In genomic region chr1:100895540-100896480, GRCh38 we compare ENCODE assay signal across 1 cellular context.
TF ChIP-seq lines count a peak whose summit lies in the region.

SLC30A7 (plus strand) TSS chr1:100896090; CDS start chr1:100896263, 173 bp downstream.

TF ChIP-seq in HEK293, 187 proteins besides CTCF, POLR2A, EP300 and RAD21 (continued from another document and continues in another):
- TF ChIP-seq ELK4 (IDR thresholded peaks at IDR 0.05; ENCODE audit: borderline replicate concordance, low read depth, low read length) (no peak), ZNF112 (tag by site-specific recombination; IDR thresholded peaks at IDR 0.05) (no peak), ZNF555 (tag by site-specific recombination; conservative IDR thresholded peaks at IDR 0.05) (no peak), ZNF23 (tag by site-specific recombination; IDR thresholded peaks at IDR 0.05; ENCODE audit: borderline replicate concordance) (no peak), SALL2 (tag by site-specific recombination; IDR thresholded peaks at IDR 0.05; ENCODE audit: borderline replicate concordance) (no peak), ZNF501 (tag by site-specific recombination; IDR thresholded peaks at IDR 0.05) (no peak; the same call in 1 of the 2 replicates), ZNF513 (tag by site-specific recombination; IDR thresholded peaks at IDR 0.05) (no peak), ZFHX2 (tag by site-specific recombination; conservative IDR thresholded peaks at IDR 0.05) (peak; percentile 92), ZFP69B (tag by site-specific recombination; IDR thresholded peaks at IDR 0.05) (no peak), INSM2 (tag by site-specific recombination; IDR thresholded peaks at IDR 0.05) (no peak; the same call in 1 of the 2 replicates), BCL11A (tag by site-specific recombination; IDR thresholded peaks at IDR 0.05; ENCODE audit: low read depth) (no peak; the same call in none of the 2 replicates), ZNF223 (tag by site-specific recombination; IDR thresholded peaks at IDR 0.05) (no peak), GLI4 (tag by site-specific recombination; IDR thresholded peaks at IDR 0.05) (no peak; the same call in 1 of the 2 replicates), ZSCAN4 (tag by site-specific recombination; IDR thresholded peaks at IDR 0.05) (no peak), ZNF701 (tag by site-specific recombination; IDR thresholded peaks at IDR 0.05) (no peak), MZF1 (tag by site-specific recombination; IDR thresholded peaks at IDR 0.05; ENCODE audit: borderline replicate concordance) (no peak; the same call in 1 of the 2 replicates), ZNF561 (tag by site-specific recombination; IDR thresholded peaks at IDR 0.05; ENCODE audit: borderline replicate concordance) (peak; percentile 62; the same call in 1 of the 2 replicates), ZNF138 (tag by site-specific recombination; IDR thresholded peaks at IDR 0.05; ENCODE audit: borderline replicate concordance) (no peak), ZNF692 (tag by site-specific recombination; IDR thresholded peaks at IDR 0.05) (peak; percentile 38; the same call in 1 of the 2 replicates), ZNF660 (tag by site-specific recombination; IDR thresholded peaks at IDR 0.05) (no peak; the same call in 1 of the 2 replicates), SP2 (tag by site-specific recombination; IDR thresholded peaks at IDR 0.05) (peak; percentile 93), PRDM2 (tag by site-specific recombination; IDR thresholded peaks at IDR 0.05; ENCODE audit: borderline replicate concordance) (no peak), ZNF24 (tag by site-specific recombination; IDR thresholded peaks at IDR 0.05) (0 out of 2 replicates have a peak, but pooled peaks have one; percentile 55), ZNF785 (tag by site-specific recombination; IDR thresholded peaks at IDR 0.05) (0 out of 2 replicates have a peak, but pooled peaks have one; percentile 40), SP3 (tag by site-specific recombination; IDR thresholded peaks at IDR 0.05) (peak; percentile 97), ZNF514 (tag by site-specific recombination; IDR thresholded peaks at IDR 0.05) (no peak), ZNF704 (tag by site-specific recombination; IDR thresholded peaks at IDR 0.05) (no peak), ZBTB11 (tag by site-specific recombination; conservative IDR thresholded peaks at IDR 0.05; ENCODE audit: low read depth) (peak; percentile 90), ZNF623 (tag by site-specific recombination; IDR thresholded peaks at IDR 0.05) (no peak), FEZF1 (tag by site-specific recombination; IDR thresholded peaks at IDR 0.05) (peak; percentile 23; the same call in 1 of the 2 replicates), KLF8 (tag by site-specific recombination; IDR thresholded peaks at IDR 0.05) (peak; percentile 84; the same call in 1 of the 2 replicates), HOXD13 (CRISPR knock-in tag; IDR thresholded peaks at IDR 0.05; ENCODE audit: borderline replicate concordance) (no peak), ZNF837 (tag by site-specific recombination; IDR thresholded peaks at IDR 0.05) (no peak), ZNF211 (tag by site-specific recombination; IDR thresholded peaks at IDR 0.05; ENCODE audit: low read depth) (no peak), ZNF133 (tag by site-specific recombination; IDR thresholded peaks at IDR 0.05) (no peak), ZNF169 (tag by site-specific recombination; IDR thresholded peaks at IDR 0.05) (no peak), ZNF335 (tag by site-specific recombination; conservative IDR thresholded peaks at IDR 0.05) (peak; percentile 31), YY1 (tag by site-specific recombination; IDR thresholded peaks at IDR 0.05) (0 out of 2 replicates have a peak, but pooled peaks have one; percentile 27), ZNF311 (tag by site-specific recombination; IDR thresholded peaks at IDR 0.05; ENCODE audit: borderline replicate concordance) (no peak), ZNF175 (tag by site-specific recombination; IDR thresholded peaks at IDR 0.05) (no peak), ZNF585B (tag by site-specific recombination; IDR thresholded peaks at IDR 0.05) (no peak), ZNF544 (tag by site-specific recombination; IDR thresholded peaks at IDR 0.05) (no peak), GLIS1 (tag by site-specific recombination; IDR thresholded peaks at IDR 0.05) (peak; percentile 81), YY2 (tag by site-specific recombination; IDR thresholded peaks at IDR 0.05) (no peak; the same call in 1 of the 2 replicates), ZNF132 (tag by site-specific recombination; IDR thresholded peaks at IDR 0.05; ENCODE audit: borderline replicate concordance) (no peak), BCL11B (tag by site-specific recombination; IDR thresholded peaks at IDR 0.05; ENCODE audit: low read depth) (peak; percentile 70; the same call in 1 of the 2 replicates)
